ENCODE assay signal across 19 cellular contexts in genomic region chr22:42791721-42792452, GRCh38.
DNase-seq lines count a peak whose midpoint lies in the region; ATAC-seq, FAIRE-seq and TF ChIP-seq lines count a peak whose summit lies in the region.
"Had no signal": no experiment of that assay in that cellular context is flagged by ENCODE, and none has a peak within 500 bp of the region (broad histone marks: within the 10 kb centered on the region; RNA-seq: fewer than 3 reads in every experiment).

No MANE protein-coding gene starts in this region.

- peak overlapping the region; percentile 54 for H2BK120ac ChIP-seq in H1 (replicated peaks; ENCODE audit: low read depth, low read length)

- H3K27ac ChIP-seq in H1 (ENCODE audit: low read depth, low read length), result no peak overlapping the region
- peak overlapping the region in 16 of 21 experiments; percentile 3 to 78 (median 58) for H3K27ac ChIP-seq in skin epidermis

- H4K20me1 ChIP-seq in H1 (replicated peaks in 1 of 2; ENCODE audit: control insufficient read depth in 1 of 2, insufficient read depth in 2 of 2, low read length in 2 of 2), result no peaks in the 10 kb centered on the region

- no peak overlapping the region for H4K5ac ChIP-seq in H1 (ENCODE audit: insufficient read length, low read depth, low read length)

- H3K23me2 ChIP-seq in H1 (ENCODE audit: low read depth, low read length), result no peaks in the 10 kb centered on the region

- no peak overlapping the region for H2BK5ac ChIP-seq in H1 (ENCODE audit: low read depth, low read length)

- H3K4me1 ChIP-seq in H1 (replicated peaks in 1 of 4; ENCODE audit: control insufficient read depth in 3 of 4, insufficient read depth in 4 of 4, low read length in 3 of 4), result no peaks in the 10 kb centered on the region; a peak in 2 of 7 replicates

- no peaks in the 10 kb centered on the region for H3K9me3 ChIP-seq in H1 (ENCODE audit: insufficient read depth in 2 of 2, low read depth in 1 of 2, low read length in 1 of 2)

- peak overlapping the region; percentile 40 for H4K91ac ChIP-seq in H1 (replicated peaks; ENCODE audit: insufficient read length, low read length)

- H3K79me1 ChIP-seq in H1 (ENCODE audit: low read depth, low read length), result no peaks in the 10 kb centered on the region

- no peak overlapping the region for H3K9ac ChIP-seq in H1 (replicated peaks in 1 of 4; ENCODE audit: extremely low read depth in 1 of 4, low read depth in 3 of 4, low read length in 3 of 4)

- POLR2A ChIA-PET in H1 (lab: Charles Lee; ENCODE audit: partially characterized antibody), result no interaction called here

- H3K79me2 ChIP-seq in H1 (ENCODE audit: control insufficient read depth in 1 of 2, insufficient read depth in 2 of 2, low read length in 2 of 2), result no peaks in the 10 kb centered on the region

- H3K4ac ChIP-seq in H1 (replicated peaks; ENCODE audit: insufficient read length, low read depth, low read length), result no peak overlapping the region

- in situ Hi-C loops in G401 (cut with HindIII; ENCODE audit: low sequenced_read_pairs), result no loop called here

- no peak overlapping the region for H3K23ac ChIP-seq in H1 (ENCODE audit: insufficient read length)

- H2AK5ac ChIP-seq in H1 (ENCODE audit: low read depth, low read length), result no peak overlapping the region

- no peak overlapping the region for H2AFZ ChIP-seq in H1 (ENCODE audit: low read length)

- H3K14ac ChIP-seq in H1 (ENCODE audit: insufficient read length), result no peak overlapping the region

- DNase-seq in GM03348 (ENCODE audit: low spot score) (peak; percentile 20), H1 (ENCODE audit: low read depth in 1 of 2, low spot score in 2 of 2) (no peak), left lobe of liver (ENCODE audit: low spot score) (no peak), G401 (ENCODE audit: low spot score) (no peak), NCI-H2081 treated with DMSO at 0.1 percent for 48 hours (lab: John Stamatoyannopoulos, UW) (no peak), cerebellar cortex (ENCODE audit: low spot score) (no peak)
- DNase-seq: activated CD4-positive, CD25-positive, alpha-beta regulatory T cell treated with anti-CD3 and anti-CD28 coated beads, Interleukin-2, amount 50 U/mL, for 72 hours; activated naive CD4-positive, alpha-beta T cell treated with anti-CD3 and anti-CD28 coated beads for 36 hours; effector memory CD4-positive, alpha-beta T cell; KG1; NCI-H1105; NCI-H226; nucleus accumbens; SIG-M5; stimulated activated naive CD4-positive, alpha-beta T cell treated with Interleukin-2 at 50 U/mL for 16 hours had no signal

- no peak overlapping the region for H3K4me2 ChIP-seq in H1 (ENCODE audit: insufficient read depth in 1 of 2, low read depth in 2 of 2, low read length in 2 of 2)

- FAIRE-seq in H1 (lab: Jason Lieb, UNC), result no peak
- FAIRE-seq: bronchial epithelial cell, D721Med had no signal

- H3K18ac ChIP-seq in H1 (ENCODE audit: extremely low read depth, low read length), result no peak overlapping the region

- no peaks in the 10 kb centered on the region; a peak in 1 of 7 replicates for H3K27me3 ChIP-seq in H1 (replicated peaks in 1 of 4; ENCODE audit: control insufficient read depth in 3 of 4, extremely low read depth in 1 of 4, insufficient read depth in 3 of 4, low read length in 3 of 4)

- CTCF ChIA-PET in H1 (lab: Charles Lee; ENCODE audit: partially characterized antibody), result interaction anchor here (0.5 to 2.2 kb wide), 7 partner anchors 12 to 345 kb away, joined by 3 to 12 read pairs (median 4); no protein-coding TSS in a partner anchor

- H3K36me3 ChIP-seq in H1 (ENCODE audit: control insufficient read depth in 2 of 4, insufficient read depth in 4 of 4, low read length in 3 of 4), result no peaks in the 10 kb centered on the region

- no peak overlapping the region for H4K8ac ChIP-seq in H1 (ENCODE audit: extremely low read depth, insufficient read depth, low read length)

- TF ChIP-seq POLR2A in H1 (IDR thresholded peaks at IDR 0.05; ENCODE audit: control extremely low read depth in 1 of 2, low read depth in 2 of 2, low read length in 2 of 2), result no peak

- 91% methylated on average over 16 of the region's 20 CpGs; no CpG with 5 or more reads in 1 of the 2 experiments for WGBS in H1 (ENCODE audit: extremely low coverage in 1 of 2, insufficient coverage in 1 of 2, insufficient read length in 1 of 2, insufficient replicate concordance in 2 of 2, low coverage in 1 of 2, low lambda C conversion rate in 2 of 2, missing lambda C conversion rate in 1 of 2), 2 experiments

- ATAC-seq in left lobe of liver, result peak; percentile 11
- ATAC-seq in GM18867 (IDR thresholded peaks at IDR 0.05; ENCODE audit: unreplicated experiment), result no peak

- TF ChIP-seq EP300 in H1 (IDR thresholded peaks at IDR 0.05; ENCODE audit: borderline replicate concordance in 1 of 2, low read depth in 2 of 2, low read length in 2 of 2), result no peak

- no peak overlapping the region for H3K56ac ChIP-seq in H1 (replicated peaks; ENCODE audit: insufficient read length, low read depth, low read length)

- no peak overlapping the region for H2BK12ac ChIP-seq in H1 (ENCODE audit: low read depth, low read length)

- H2BK20ac ChIP-seq in H1 (ENCODE audit: low read length), result no peak overlapping the region

- H3K4me3 ChIP-seq in H1 (ENCODE audit: extremely low read depth in 1 of 4, insufficient read depth in 2 of 4, low read depth in 3 of 4, low read length in 4 of 4) (no peak overlapping the region), skin epidermis (no peak overlapping the region)

- no peak for TF ChIP-seq CTCF in H1 (IDR thresholded peaks at IDR 0.05; ENCODE audit: control extremely low read depth in 1 of 3, insufficient read depth in 1 of 3, low read depth in 1 of 3, low read length in 3 of 3)

- TF ChIP-seq RAD21 in H1 (IDR thresholded peaks at IDR 0.05 in 1 of 2, conservative IDR thresholded peaks at IDR 0.05 in 1 of 2; ENCODE audit: low read depth in 2 of 2, low read length in 2 of 2), result no peak

- H2BK15ac ChIP-seq in H1 (ENCODE audit: low read length), result 0 out of 2 replicates have a peak overlapping the region, but pooled peaks have one; percentile 16

TF ChIP-seq in H1, 55 proteins besides CTCF, POLR2A, EP300 and RAD21 (continues in another document):
- TF ChIP-seq CHD1 (IDR thresholded peaks at IDR 0.05; ENCODE audit: low read depth, low read length) (no peak), SIN3A (conservative IDR thresholded peaks at IDR 0.05 in 1 of 2, IDR thresholded peaks at IDR 0.05 in 1 of 2; ENCODE audit: low read depth in 1 of 2, low read length in 2 of 2) (no peak), TAF1 (IDR thresholded peaks at IDR 0.05; ENCODE audit: low read depth, low read length) (no peak), TCF12 (IDR thresholded peaks at IDR 0.05; ENCODE audit: low read depth, low read length) (no peak), CBX8 (IDR thresholded peaks at IDR 0.05; ENCODE audit: borderline replicate concordance, low read depth, low read length) (no peak), HDAC6 (IDR thresholded peaks at IDR 0.05; ENCODE audit: low read depth, low read length) (no peak), USF2 (IDR thresholded peaks at IDR 0.05; ENCODE audit: low read length) (no peak), RXRA (IDR thresholded peaks at IDR 0.05; ENCODE audit: insufficient read depth, low read depth, low read length) (no peak), JUN (IDR thresholded peaks at IDR 0.05; ENCODE audit: low read depth, low read length) (no peak), TAF7 (optimal IDR thresholded peaks at IDR 0.05; ENCODE audit: borderline replicate concordance, low read depth, low read length) (no peak), KDM1A (IDR thresholded peaks at IDR 0.05; ENCODE audit: borderline replicate concordance, low read length) (no peak), YY1 (IDR thresholded peaks at IDR 0.05; ENCODE audit: low read depth, low read length) (no peak), SIRT6 (IDR thresholded peaks at IDR 0.05; ENCODE audit: low read length) (no peak), CEBPB (IDR thresholded peaks at IDR 0.05; ENCODE audit: low read depth, low read length) (no peak), FOSL1 (IDR thresholded peaks at IDR 0.05; ENCODE audit: insufficient read depth, low read depth, low read length) (no peak), TEAD4 (IDR thresholded peaks at IDR 0.05; ENCODE audit: low read depth, low read length) (no peak)
